ENCODE assay signal across 11 cellular contexts in genomic region chrX:6228720-6229119, GRCh38. TPM values are rescaled to one million over a fixed set of nuclear protein-coding genes. Genes with fewer than 3 reads are reported as not detected.
DNase-seq lines count a peak whose midpoint lies in the region; ATAC-seq lines count a peak whose summit lies in the region.
"Had no signal": no experiment of that assay in that cellular context is flagged by ENCODE, and none has a peak within 500 bp of the region (broad histone marks: within the 10 kb centered on the region; RNA-seq: fewer than 3 reads in every experiment).

Gene NLGN4X (minus strand): TSS chrX:6228867. CDS start chrX:6151466, 77,401 bp downstream.

- DNase-seq in NCI-H1092 (lab: John Stamatoyannopoulos, UW) (peak; percentile 76), caudate nucleus (lab: John Stamatoyannopoulos, UW) (peak in 54 of 61 donors; percentile 0 to 86 (median 40)), left kidney (ENCODE audit: low read depth, low spot score) (peak; percentile 41), substantia nigra (lab: John Stamatoyannopoulos, UW) (peak in 45 of 49 donors; percentile 0 to 64 (median 14)), CD1c-positive myeloid dendritic cell (ENCODE audit: extremely low spot score) (no peak), DMS53 treated with DMSO at 0.1 percent for 48 hours (lab: John Stamatoyannopoulos, UW; ENCODE audit: unreplicated experiment) (no peak)
- DNase-seq in natural killer cell treated with Interleukin-12 subunit alpha and Interleukin-12 subunit beta and Interleukin-15 and Interleukin-18, amount 100 ng/mL, for 72 hours (ENCODE audit: low spot score) = no peak
- DNase-seq in activated CD4-positive, CD25-positive, alpha-beta regulatory T cell (lab: John Stamatoyannopoulos, UW) = no peak
- DNase-seq: activated B cell treated with CpG ODN at 0.5 μM for 24 hours; activated naive CD8-positive, alpha-beta T cell treated with anti-CD3 and anti-CD28 coated beads, Interleukin-2, amount 10 ng/mL, durations not matched to agents 7 days and 5 days; DMS 273 treated with DMSO at 0.1 percent for 48 hours had no signal

- H3K4me1 Mint-ChIP-seq in natural killer cell treated with Interleukin-12 subunit alpha and Interleukin-12 subunit beta and Interleukin-15 and Interleukin-18, amount 100 ng/mL, for 72 hours (ENCODE audit: low read depth in 2 of 2) = no peaks in the 10 kb centered on the region
- H3K4me1 Mint-ChIP-seq: activated naive CD8-positive, alpha-beta T cell treated with anti-CD3 and anti-CD28 coated beads, Interleukin-2, amount 10 ng/mL, durations not matched to agents 7 days and 5 days had no signal

- H3K36me3 Mint-ChIP-seq in natural killer cell treated with Interleukin-12 subunit alpha and Interleukin-12 subunit beta and Interleukin-15 and Interleukin-18, amount 100 ng/mL, for 72 hours = no peaks in the 10 kb centered on the region
- H3K36me3 Mint-ChIP-seq: activated naive CD8-positive, alpha-beta T cell treated with anti-CD3 and anti-CD28 coated beads, Interleukin-2, amount 10 ng/mL, durations not matched to agents 7 days and 5 days had no signal

- H3K9me3 Mint-ChIP-seq in natural killer cell treated with Interleukin-12 subunit alpha and Interleukin-12 subunit beta and Interleukin-15 and Interleukin-18, amount 100 ng/mL, for 72 hours = peaks cover 12% of the 10 kb centered on the region
- H3K9me3 Mint-ChIP-seq: activated B cell treated with CpG ODN at 0.5 μM for 24 hours; activated naive CD8-positive, alpha-beta T cell treated with anti-CD3 and anti-CD28 coated beads, Interleukin-2, amount 10 ng/mL, durations not matched to agents 7 days and 5 days had no signal

- H3K27ac Mint-ChIP-seq in natural killer cell treated with Interleukin-12 subunit alpha and Interleukin-12 subunit beta and Interleukin-15 and Interleukin-18, amount 100 ng/mL, for 72 hours = no peak within 1 kb of the TSS
- H3K27ac Mint-ChIP-seq: activated B cell treated with CpG ODN at 0.5 μM for 24 hours; activated naive CD8-positive, alpha-beta T cell treated with anti-CD3 and anti-CD28 coated beads, Interleukin-2, amount 10 ng/mL, durations not matched to agents 7 days and 5 days had no signal

- no peak within 1 kb of the TSS for H3K4me3 Mint-ChIP-seq in natural killer cell treated with Interleukin-12 subunit alpha and Interleukin-12 subunit beta and Interleukin-15 and Interleukin-18, amount 100 ng/mL, for 72 hours
- H3K4me3 Mint-ChIP-seq: activated naive CD8-positive, alpha-beta T cell treated with anti-CD3 and anti-CD28 coated beads, Interleukin-2, amount 10 ng/mL, durations not matched to agents 7 days and 5 days had no signal

- ATAC-seq in natural killer cell treated with Interleukin-12 subunit alpha and Interleukin-12 subunit beta and Interleukin-15 and Interleukin-18, amount 100 ng/mL, for 72 hours = no peak

- H3K27ac ChIP-seq in caudate nucleus (ENCODE audit: low read depth, low read length) (peak within 1 kb of the TSS; percentile 6), substantia nigra (ENCODE audit: low read depth, low read length, poor library complexity, severe bottlenecking) (peak within 1 kb of the TSS; percentile 53)

- peaks cover 15 to 30% of the 10 kb centered on the region in 2 donors for H3K27me3 Mint-ChIP-seq in natural killer cell treated with Interleukin-12 subunit alpha and Interleukin-12 subunit beta and Interleukin-15 and Interleukin-18, amount 100 ng/mL, for 72 hours

RNA-seq across cellular contexts. Expression of gene NLGN4X, which starts in this region (rescaled TPM):
- not detected for total RNA-seq in natural killer cell treated with Interleukin-12 subunit alpha and Interleukin-12 subunit beta and Interleukin-15 and Interleukin-18, amount 100 ng/mL, for 72 hours
- total RNA-seq: activated naive CD8-positive, alpha-beta T cell treated with anti-CD3 and anti-CD28 coated beads, Interleukin-2, amount 10 ng/mL, durations not matched to agents 7 days and 5 days had no signal

Comparison
In these comparisons a context has a peak if more than half of its experiments do, and no peak if none do; other contexts are left out.
1. DNase-seq: peak in NCI-H1092 (single experiment), caudate nucleus (54 of 61), left kidney (single experiment) and substantia nigra (45 of 49); none in CD1c-positive myeloid dendritic cell (single experiment), DMS53 treated with DMSO at 0.1 percent for 48 hours (single experiment), natural killer cell treated with Interleukin-12 subunit alpha and Interleukin-12 subunit beta and Interleukin-15 and Interleukin-18, amount 100 ng/mL, for 72 hours (single experiment) and activated CD4-positive, CD25-positive, alpha-beta regulatory T cell (0 of 4).